ENCODE assay signal across 9 cellular contexts in the genomic region with DNA sequence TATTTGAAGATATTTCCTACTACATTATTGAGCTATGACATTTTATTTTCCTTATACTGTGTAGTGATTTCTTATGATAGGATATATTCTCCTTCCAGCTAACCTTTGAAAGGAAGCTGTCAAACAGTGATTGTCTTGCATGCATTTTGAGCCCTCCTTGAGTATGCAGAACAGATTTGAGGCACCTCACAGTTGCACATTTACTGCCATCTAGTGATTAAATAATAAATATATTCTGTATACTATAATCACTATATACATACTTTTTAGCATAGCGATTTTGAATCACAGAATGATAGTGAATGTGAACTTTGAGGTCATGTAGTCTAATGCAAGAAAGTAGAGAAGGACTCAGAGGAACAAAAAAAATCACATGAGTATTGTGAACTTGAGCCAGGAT.
DNase-seq lines count a peak whose midpoint lies in the region; ATAC-seq, FAIRE-seq and TF ChIP-seq lines count a peak whose summit lies in the region.
"Had no signal": no experiment of that assay in that cellular context is flagged by ENCODE, and none has a peak within 500 bp of the region (broad histone marks: within the 10 kb centered on the region; RNA-seq: fewer than 3 reads in every experiment).

No MANE protein-coding gene starts in this region.

- no peak overlapping the region for H3K4me3 Mint-ChIP-seq in activated T-helper 2 cell treated with anti-CD3 and anti-CD28 coated beads, Interferon-gamma antibody, Interleukin-2, Interleukin-4, amounts not matched to agents 10 μg/mL and 5 μg/mL and 100 μg/mL, durations not matched to agents 14 hours and 24 hours and 36 hours (ENCODE audit: low read depth)

- H3K27me3 Mint-ChIP-seq in activated T-helper 2 cell treated with anti-CD3 and anti-CD28 coated beads, Interferon-gamma antibody, Interleukin-2, Interleukin-4, amounts not matched to agents 10 μg/mL and 5 μg/mL and 100 μg/mL, durations not matched to agents 14 hours and 24 hours and 36 hours (ENCODE audit: low read depth): no peaks in the 10 kb centered on the region

- ATAC-seq in SK-N-SH treated with all-trans-retinoic acid at 6 μM for 48 hours (peak; percentile 83), left lobe of liver (peak; percentile 62)

- FAIRE-seq in HTR-8/SVneo (lab: Jason Lieb, UNC): no peak

- peak; percentile 69 for DNase-seq in DMS53 (lab: John Stamatoyannopoulos, UW)
- peak; percentile 16 for DNase-seq in NCI-H128 (lab: John Stamatoyannopoulos, UW; ENCODE audit: unreplicated experiment)
- no peak for DNase-seq in left lobe of liver (ENCODE audit: low spot score)
- DNase-seq in NCI-H2107 (lab: John Stamatoyannopoulos, UW): no peak
- no peak for DNase-seq in mucosa of gallbladder (ENCODE audit: low spot score)
- no peak for DNase-seq in HTR-8/SVneo (ENCODE audit: insufficient read length, low spot score)
- DNase-seq in activated T-helper 2 cell treated with anti-CD3 and anti-CD28 coated beads, Interferon-gamma antibody, Interleukin-2, Interleukin-4, amounts not matched to agents 10 μg/mL and 5 μg/mL and 100 μg/mL, durations not matched to agents 14 hours and 24 hours and 36 hours (ENCODE audit: low spot score): no peak
- DNase-seq: nucleus accumbens had no signal

- intact Hi-C loops in activated T-helper 2 cell treated with anti-CD3 and anti-CD28 coated beads, Interferon-gamma antibody, Interleukin-2, Interleukin-4, amounts not matched to agents 10 μg/mL and 5 μg/mL and 100 μg/mL, durations not matched to agents 14 hours and 24 hours and 36 hours (cut with micrococcal nuclease): no loop called here

- H3K27ac Mint-ChIP-seq in activated T-helper 2 cell treated with anti-CD3 and anti-CD28 coated beads, Interferon-gamma antibody, Interleukin-2, Interleukin-4, amounts not matched to agents 10 μg/mL and 5 μg/mL and 100 μg/mL, durations not matched to agents 14 hours and 24 hours and 36 hours: no peak overlapping the region

- no peaks in the 10 kb centered on the region for H3K36me3 Mint-ChIP-seq in activated T-helper 2 cell treated with anti-CD3 and anti-CD28 coated beads, Interferon-gamma antibody, Interleukin-2, Interleukin-4, amounts not matched to agents 10 μg/mL and 5 μg/mL and 100 μg/mL, durations not matched to agents 14 hours and 24 hours and 36 hours (ENCODE audit: low read depth)

- H3K4me1 Mint-ChIP-seq in activated T-helper 2 cell treated with anti-CD3 and anti-CD28 coated beads, Interferon-gamma antibody, Interleukin-2, Interleukin-4, amounts not matched to agents 10 μg/mL and 5 μg/mL and 100 μg/mL, durations not matched to agents 14 hours and 24 hours and 36 hours (ENCODE audit: low read depth): no peaks in the 10 kb centered on the region

- no peaks in the 10 kb centered on the region for H3K9me3 Mint-ChIP-seq in activated T-helper 2 cell treated with anti-CD3 and anti-CD28 coated beads, Interferon-gamma antibody, Interleukin-2, Interleukin-4, amounts not matched to agents 10 μg/mL and 5 μg/mL and 100 μg/mL, durations not matched to agents 14 hours and 24 hours and 36 hours

TF ChIP-seq in SK-N-SH treated with all-trans-retinoic acid at 6 μM for 48 hours, 23 proteins besides CTCF, POLR2A, EP300 and RAD21:
- TF ChIP-seq, protein P1, sequence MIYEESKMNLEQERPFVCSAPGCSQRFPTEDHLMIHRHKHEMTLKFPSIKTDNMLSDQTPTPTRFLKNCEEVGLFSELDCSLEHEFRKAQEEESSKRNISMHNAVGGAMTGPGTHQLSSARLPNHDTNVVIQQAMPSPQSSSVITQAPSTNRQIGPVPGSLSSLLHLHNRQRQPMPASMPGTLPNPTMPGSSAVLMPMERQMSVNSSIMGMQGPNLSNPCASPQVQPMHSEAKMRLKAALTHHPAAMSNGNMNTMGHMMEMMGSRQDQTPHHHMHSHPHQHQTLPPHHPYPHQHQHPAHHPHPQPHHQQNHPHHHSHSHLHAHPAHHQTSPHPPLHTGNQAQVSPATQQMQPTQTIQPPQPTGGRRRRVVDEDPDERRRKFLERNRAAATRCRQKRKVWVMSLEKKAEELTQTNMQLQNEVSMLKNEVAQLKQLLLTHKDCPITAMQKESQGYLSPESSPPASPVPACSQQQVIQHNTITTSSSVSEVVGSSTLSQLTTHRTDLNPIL (CRISPR knock-in tag; IDR thresholded peaks at IDR 0.05; ENCODE audit: low read depth): no peak
- TF ChIP-seq, protein P2, sequence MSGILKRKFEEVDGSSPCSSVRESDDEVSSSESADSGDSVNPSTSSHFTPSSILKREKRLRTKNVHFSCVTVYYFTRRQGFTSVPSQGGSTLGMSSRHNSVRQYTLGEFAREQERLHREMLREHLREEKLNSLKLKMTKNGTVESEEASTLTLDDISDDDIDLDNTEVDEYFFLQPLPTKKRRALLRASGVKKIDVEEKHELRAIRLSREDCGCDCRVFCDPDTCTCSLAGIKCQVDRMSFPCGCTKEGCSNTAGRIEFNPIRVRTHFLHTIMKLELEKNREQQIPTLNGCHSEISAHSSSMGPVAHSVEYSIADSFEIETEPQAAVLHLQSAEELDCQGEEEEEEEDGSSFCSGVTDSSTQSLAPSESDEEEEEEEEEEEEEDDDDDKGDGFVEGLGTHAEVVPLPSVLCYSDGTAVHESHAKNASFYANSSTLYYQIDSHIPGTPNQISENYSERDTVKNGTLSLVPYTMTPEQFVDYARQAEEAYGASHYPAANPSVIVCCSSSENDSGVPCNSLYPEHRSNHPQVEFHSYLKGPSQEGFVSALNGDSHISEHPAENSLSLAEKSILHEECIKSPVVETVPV (CRISPR knock-in tag; IDR thresholded peaks at IDR 0.05): no peak
- TF ChIP-seq ZFP3 (CRISPR knock-in tag; IDR thresholded peaks at IDR 0.05) (no peak), ZNF70 (CRISPR knock-in tag; IDR thresholded peaks at IDR 0.05) (no peak), OSR1 (CRISPR knock-in tag; IDR thresholded peaks at IDR 0.05) (no peak), ZNF8 (CRISPR knock-in tag; IDR thresholded peaks at IDR 0.05) (no peak), CSDC2 (CRISPR knock-in tag; IDR thresholded peaks at IDR 0.05) (no peak), PPARA (CRISPR knock-in tag; IDR thresholded peaks at IDR 0.05; ENCODE audit: borderline replicate concordance) (no peak), ZFP30 (CRISPR knock-in tag; IDR thresholded peaks at IDR 0.05) (no peak), SNAI2 (CRISPR knock-in tag; IDR thresholded peaks at IDR 0.05) (no peak)

Comparison
In these comparisons a context has a peak if more than half of its experiments do, and no peak if none do; other contexts are left out.
1. DNase-seq: peak in DMS53 (single experiment) and NCI-H128 (single experiment); none in left lobe of liver (single experiment), NCI-H2107 (single experiment), mucosa of gallbladder (single experiment), HTR-8/SVneo (single experiment) and activated T-helper 2 cell treated with anti-CD3 and anti-CD28 coated beads, Interferon-gamma antibody, Interleukin-2, Interleukin-4, amounts not matched to agents 10 μg/mL and 5 μg/mL and 100 μg/mL, durations not matched to agents 14 hours and 24 hours and 36 hours (single experiment).